ENCODE assay signal across 9 cellular contexts in genomic region chr20:49750611-49751396, GRCh38. TPM values are rescaled to one million over a fixed set of nuclear protein-coding genes. Genes with fewer than 3 reads are reported as not detected.
DNase-seq lines count a peak whose midpoint lies in the region; ATAC-seq and TF ChIP-seq lines count a peak whose summit lies in the region.
"Had no signal": no experiment of that assay in that cellular context is flagged by ENCODE, and none has a peak within 500 bp of the region (broad histone marks: within the 10 kb centered on the region; RNA-seq: fewer than 3 reads in every experiment).

No MANE protein-coding gene starts in this region.

- H3K27ac ChIP-seq in muscle layer of colon (ENCODE audit: low read depth, low read length): peak overlapping the region; percentile 23
- H3K27ac ChIP-seq in esophagus muscularis mucosa (replicated peaks in 1 of 4): peak overlapping the region in 1 of 4 donors; percentile 20
- no peak overlapping the region for H3K27ac ChIP-seq in RWPE1

- no peaks in the 10 kb centered on the region for H3K9me2 ChIP-seq in Loucy (replicated peaks; ENCODE audit: low read depth, low read length)

- H3K4me3 ChIP-seq in Loucy (ENCODE audit: low read length, poor library complexity, severe bottlenecking): no peak overlapping the region
- no peak overlapping the region for H3K4me3 ChIP-seq in muscle layer of colon (ENCODE audit: low read depth in 1 of 2, low read length in 2 of 2)
- H3K4me3 ChIP-seq in esophagus muscularis mucosa: no peak overlapping the region

- no peaks in the 10 kb centered on the region for H3K9me3 ChIP-seq in Loucy (ENCODE audit: insufficient read depth, low read depth, low read length)
- H3K9me3 ChIP-seq in muscle layer of colon (ENCODE audit: low read length): no peaks in the 10 kb centered on the region
- H3K9me3 ChIP-seq in esophagus muscularis mucosa: no peaks in the 10 kb centered on the region

- no peaks in the 10 kb centered on the region for H4K20me1 ChIP-seq in Loucy (ENCODE audit: insufficient read depth, low read length, poor library complexity, severe bottlenecking)

- 73% methylated on average over 11 of the region's 12 CpGs for WGBS in esophagus muscularis mucosa

- H3F3A ChIP-seq in Loucy (ENCODE audit: low read depth): no peaks in the 10 kb centered on the region

- no peak overlapping the region for H3K9ac ChIP-seq in Loucy (ENCODE audit: low read depth, low read length, poor library complexity, severe bottlenecking)
- H3K9ac ChIP-seq in muscle layer of colon (ENCODE audit: low read length): no peak overlapping the region

- no peak for TF ChIP-seq CTCF in Loucy (conservative IDR thresholded peaks at IDR 0.05; ENCODE audit: low read length)
- TF ChIP-seq CTCF in esophagus muscularis mucosa (IDR thresholded peaks at IDR 0.05): no peak
- no peak for TF ChIP-seq CTCF in RWPE1 (conservative IDR thresholded peaks at IDR 0.05; ENCODE audit: low read depth)

- TF ChIP-seq EP300 in esophagus muscularis mucosa (IDR thresholded peaks at IDR 0.05): no peak

- no peak for TF ChIP-seq POLR2A in esophagus muscularis mucosa (IDR thresholded peaks at IDR 0.05; ENCODE audit: low read depth)

- intact Hi-C loops in esophagus muscularis mucosa (cut with DNase I): no loop called here

- no peaks in the 10 kb centered on the region for H3K79me2 ChIP-seq in Loucy (ENCODE audit: insufficient read depth, low read length)

- H3K4me2 ChIP-seq in Loucy (ENCODE audit: low read depth, low read length, poor library complexity, severe bottlenecking): no peak overlapping the region

- POLR2A ChIA-PET in RWPE1 (lab: Yijun Ruan, JAX; ENCODE audit: low non-redundant PET): no interaction called here

- H3K36me3 ChIP-seq in Loucy (ENCODE audit: insufficient read depth, low read length) (no peaks in the 10 kb centered on the region), muscle layer of colon (ENCODE audit: insufficient read depth, low read length) (no peaks in the 10 kb centered on the region), esophagus muscularis mucosa (no peaks in the 10 kb centered on the region)

- H2AFZ ChIP-seq in Loucy (ENCODE audit: low read length): peak overlapping the region; percentile 56

- no peak for DNase-seq in esophagus muscularis mucosa (ENCODE audit: extremely low spot score)
- no peak for DNase-seq in RWPE1 (ENCODE audit: low spot score)
- no peak for DNase-seq in iPS-NIHi7 (ENCODE audit: extremely low spot score)
- DNase-seq: left cardiac atrium had no signal

- CTCF ChIA-PET in RWPE1 (lab: Yijun Ruan, JAX): interaction anchor here (0.6 kb wide), 1 partner anchor 446 kb away, joined by 5 read pairs; no protein-coding TSS in a partner anchor

- H3K27me3 ChIP-seq in Loucy (ENCODE audit: insufficient read depth, low read length, poor library complexity, severe bottlenecking): no peaks in the 10 kb centered on the region
- no peaks in the 10 kb centered on the region for H3K27me3 ChIP-seq in muscle layer of colon (ENCODE audit: control insufficient read depth in 1 of 2, insufficient read depth in 2 of 2, low read length in 2 of 2)
- H3K27me3 ChIP-seq in esophagus muscularis mucosa: no peaks in the 10 kb centered on the region

- ATAC-seq in GM18508 (IDR thresholded peaks at IDR 0.05; ENCODE audit: insufficient read depth, unreplicated experiment): peak; percentile 71
- ATAC-seq in GM21619 (IDR thresholded peaks at IDR 0.05; ENCODE audit: unreplicated experiment): peak; percentile 72
- ATAC-seq in HG02970 (IDR thresholded peaks at IDR 0.05; ENCODE audit: low FRiP score, unreplicated experiment): no peak

- H3K4me1 ChIP-seq in Loucy (ENCODE audit: insufficient read depth, low read length, poor library complexity, severe bottlenecking) (peaks cover 5% of the 10 kb centered on the region), muscle layer of colon (ENCODE audit: insufficient read depth, low read length) (peaks cover 21% of the 10 kb centered on the region), esophagus muscularis mucosa (peaks cover 18 to 36% (median 28%) of the 10 kb centered on the region in 4 donors)

RNA-seq across cellular contexts. Expression of gene B4GALT5, which starts 37.1 kb away (rescaled TPM):
- total RNA-seq in esophagus muscularis mucosa: 10 to 100 TPM; 23.3 to 51.2 (median 37.1) TPM
